ENCODE assay signal across 20 cellular contexts in genomic region chr11:24963879-24964278, GRCh38.
"Had no signal": no experiment of that assay in that cellular context is flagged by ENCODE, and none has a peak within 500 bp of the region (broad histone marks: within the 10 kb centered on the region; RNA-seq: fewer than 3 reads in every experiment).

No MANE protein-coding gene starts in this region.

- H3K36me3 Mint-ChIP-seq: activated naive CD8-positive, alpha-beta T cell treated with anti-CD3 and anti-CD28 coated beads, Interleukin-2, amount 10 ng/mL, durations not matched to agents 7 days and 5 days; brain had no signal

- H3K27ac Mint-ChIP-seq: activated naive CD4-positive, alpha-beta T cell treated with anti-CD3 and anti-CD28 coated beads for 36 hours; activated naive CD8-positive, alpha-beta T cell treated with anti-CD3 and anti-CD28 coated beads, Interleukin-2, amount 10 ng/mL, durations not matched to agents 7 days and 5 days; stimulated activated naive CD8-positive, alpha-beta T cell treated with anti-CD3 and anti-CD28 coated beads, Interleukin-15, Interleukin-2, amounts not matched to agents 100 ng/mL and 50 ng/mL, for 24 hours; WTC11 had no signal

- H3K27me3 Mint-ChIP-seq: activated naive CD8-positive, alpha-beta T cell treated with anti-CD3 and anti-CD28 coated beads, Interleukin-2, amount 10 ng/mL, durations not matched to agents 7 days and 5 days; brain; stimulated activated naive CD8-positive, alpha-beta T cell treated with anti-CD3 and anti-CD28 coated beads, Interleukin-15, Interleukin-2, amounts not matched to agents 100 ng/mL and 50 ng/mL, for 24 hours had no signal

- DNase-seq: activated CD4-positive, alpha-beta T cell treated with anti-CD3 and anti-CD28 coated beads for 4 hours; activated CD4-positive, alpha-beta T cell treated with anti-CD3 and anti-CD28 coated beads, Interleukin-2, amount 50 U/mL, for 48 hours; activated CD8-positive, alpha-beta memory T cell treated with anti-CD3 and anti-CD28 coated beads, Interleukin-2, amount 50 U/mL, for 48 hours; activated naive CD4-positive, alpha-beta T cell treated with anti-CD3 and anti-CD28 coated beads for 36 hours; activated naive CD8-positive, alpha-beta T cell treated with anti-CD3 and anti-CD28 coated beads, Interleukin-2, amount 10 ng/mL, durations not matched to agents 7 days and 5 days; activated T-cell treated with anti-CD3 and anti-CD28 coated beads, Interleukin-2, amount 50 U/mL, for 48 hours; central memory CD4-positive, alpha-beta T cell; esophagus squamous epithelium; foreskin fibroblast; lower lobe of right lung; mesendoderm; occipital lobe; right lobe of liver; stimulated activated CD4-positive, alpha-beta T cell treated with anti-CD3 and anti-CD28 coated beads, Interleukin-1b, Interleukin-23, amount 100 ng/mL, for 48 hours; substantia nigra; T-helper 1 cell; thyroid gland had no signal

- H3K9me3 Mint-ChIP-seq: stimulated activated naive CD8-positive, alpha-beta T cell treated with anti-CD3 and anti-CD28 coated beads, Interleukin-15, Interleukin-2, amounts not matched to agents 100 ng/mL and 50 ng/mL, for 24 hours had no signal

- H3K4me1 Mint-ChIP-seq: activated naive CD8-positive, alpha-beta T cell treated with anti-CD3 and anti-CD28 coated beads, Interleukin-2, amount 10 ng/mL, durations not matched to agents 7 days and 5 days; brain; WTC11 had no signal

- H3K4me3 Mint-ChIP-seq: activated naive CD4-positive, alpha-beta T cell treated with anti-CD3 and anti-CD28 coated beads for 36 hours; activated naive CD8-positive, alpha-beta T cell treated with anti-CD3 and anti-CD28 coated beads, Interleukin-2, amount 10 ng/mL, durations not matched to agents 7 days and 5 days; stimulated activated naive CD8-positive, alpha-beta T cell treated with anti-CD3 and anti-CD28 coated beads, Interleukin-15, Interleukin-2, amounts not matched to agents 100 ng/mL and 50 ng/mL, for 24 hours; WTC11 had no signal
